In the genomic region with DNA sequence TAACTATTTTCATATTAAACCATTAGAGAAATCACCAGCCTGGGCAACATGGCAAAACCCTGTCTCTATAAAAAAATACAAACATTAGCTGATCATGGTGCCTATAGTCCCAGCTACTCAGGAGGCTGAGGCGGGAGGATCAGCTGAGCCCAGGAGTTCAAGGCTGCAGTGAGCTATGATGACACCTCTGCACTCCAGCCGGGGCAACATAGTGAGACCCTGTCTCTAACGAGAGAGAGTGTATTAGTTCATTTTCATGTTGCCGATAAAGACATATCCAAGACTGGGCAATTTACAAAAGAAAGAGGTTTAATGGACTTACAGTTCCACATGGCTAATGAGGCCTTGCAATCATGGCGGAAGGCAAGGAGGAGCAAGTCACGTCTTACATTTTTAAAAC, we compare ENCODE assay signal across 3 cellular contexts. TPM values are rescaled to one million over a fixed set of nuclear protein-coding genes. Genes with fewer than 3 reads are reported as not detected.
"Had no signal": no experiment of that assay in that cellular context is flagged by ENCODE, and none has a peak within 500 bp of the region (broad histone marks: within the 10 kb centered on the region; RNA-seq: fewer than 3 reads in every experiment).

No MANE protein-coding gene starts in this region.

RNA-seq across cellular contexts. Expression of a gene that starts 46.9 kb away (rescaled TPM):
- total RNA-seq: activated CD4-positive, alpha-beta T cell treated with anti-CD3 and anti-CD28 coated beads for 36 hours; activated CD8-positive, alpha-beta T cell treated with anti-CD3 and anti-CD28 coated beads, Interleukin-2, amount 10 ng/mL, durations not matched to agents 7 days and 5 days; activated naive CD8-positive, alpha-beta T cell treated with anti-CD3 and anti-CD28 coated beads, Interleukin-2, amount 10 ng/mL, durations not matched to agents 7 days and 5 days had no signal
